In genomic region chr19:31351212-31352193, GRCh38 we compare ENCODE assay signal across 1 cellular context.
A peak's percentile ranks its signal among the peaks of the same experiment; 100 is the strongest.
TF ChIP-seq lines count a peak whose summit lies in the region.

No MANE protein-coding gene starts in this region.

TF ChIP-seq in WTC11, 78 proteins besides CTCF, POLR2A, EP300 and RAD21 (continued from another document):
- TF ChIP-seq ARID4B (CRISPR knock-in tag; IDR thresholded peaks at IDR 0.05; ENCODE audit: borderline replicate concordance) (0 out of 2 replicates have a peak, but pooled peaks have one; percentile 40), HMGXB4 (CRISPR knock-in tag; IDR thresholded peaks at IDR 0.05) (peak; percentile 48; the same call in 1 of the 2 replicates), ATF6 (CRISPR knock-in tag; IDR thresholded peaks at IDR 0.05) (no peak), FOXJ3 (CRISPR knock-in tag; IDR thresholded peaks at IDR 0.05; ENCODE audit: borderline replicate concordance) (no peak), GABPB1 (CRISPR knock-in tag; IDR thresholded peaks at IDR 0.05) (no peak), FOXP1 (CRISPR knock-in tag; IDR thresholded peaks at IDR 0.05; ENCODE audit: borderline replicate concordance) (0 out of 2 replicates have a peak, but pooled peaks have one; percentile 50), ZNF512 (CRISPR knock-in tag; IDR thresholded peaks at IDR 0.05; ENCODE audit: borderline replicate concordance) (no peak), FOXK1 (CRISPR knock-in tag; IDR thresholded peaks at IDR 0.05) (0 out of 2 replicates have a peak, but pooled peaks have one; percentile 53), USF1 (CRISPR knock-in tag; IDR thresholded peaks at IDR 0.05) (0 out of 2 replicates have a peak, but pooled peaks have one; percentile 11), AFF4 (CRISPR knock-in tag; IDR thresholded peaks at IDR 0.05; ENCODE audit: borderline replicate concordance) (0 out of 2 replicates have a peak, but pooled peaks have one; percentile 25), FOXP4 (CRISPR knock-in tag; IDR thresholded peaks at IDR 0.05) (peak; percentile 42; the same call in 1 of the 2 replicates), STAT6 (CRISPR knock-in tag; conservative IDR thresholded peaks at IDR 0.05; ENCODE audit: low read depth) (no peak)
TF ChIP-seq in WTC11: peak in this region for 12.
